In genomic region chr12:29762637-29763300, GRCh38 we compare ENCODE assay signal across 17 cellular contexts. TPM values are rescaled to one million over a fixed set of nuclear protein-coding genes. Genes with fewer than 3 reads are reported as not detected.
A peak's percentile ranks its signal among the peaks of the same experiment; 100 is the strongest.
DNase-seq lines count a peak whose midpoint lies in the region; ATAC-seq and TF ChIP-seq lines count a peak whose summit lies in the region.
"Had no signal": no experiment of that assay in that cellular context is flagged by ENCODE, and none has a peak within 500 bp of the region (broad histone marks: within the 10 kb centered on the region; RNA-seq: fewer than 3 reads in every experiment).

No MANE protein-coding gene starts in this region.

- intact Hi-C loops in right cardiac atrium (cut with DNase I), result no loop called here

- no peaks in the 10 kb centered on the region for H3K4me1 Mint-ChIP-seq in stimulated activated effector memory CD8-positive, alpha-beta T cell treated with anti-CD3 and anti-CD28 coated beads, Interleukin-12 subunit alpha, Interleukin-12 subunit beta, amount 100 ng/mL, for 72 hours

- H3K27ac ChIP-seq in right cardiac atrium (ENCODE audit: low read length) (peak overlapping the region; percentile 68), hepatocyte (no peak overlapping the region)
- H3K27ac ChIP-seq: esophagus squamous epithelium, uterus, VCaP had no signal

- H3K4me3 Mint-ChIP-seq in stimulated activated effector memory CD8-positive, alpha-beta T cell treated with anti-CD3 and anti-CD28 coated beads, Interleukin-12 subunit alpha, Interleukin-12 subunit beta, amount 100 ng/mL, for 72 hours, result no peak overlapping the region
- H3K4me3 Mint-ChIP-seq: brain, neural crest cell had no signal

- H3K27me3 ChIP-seq in MG63 (no peaks in the 10 kb centered on the region), right cardiac atrium (ENCODE audit: control insufficient read depth, insufficient read depth) (no peaks in the 10 kb centered on the region), hepatocyte (no peaks in the 10 kb centered on the region)
- H3K27me3 ChIP-seq: esophagus squamous epithelium, uterus had no signal

- H3K4me1 ChIP-seq in right cardiac atrium (ENCODE audit: control insufficient read depth, insufficient read depth, low read length) (peaks cover 11% of the 10 kb centered on the region), hepatocyte (ENCODE audit: insufficient read depth) (no peaks in the 10 kb centered on the region)
- H3K4me1 ChIP-seq: uterus had no signal

- no peaks in the 10 kb centered on the region for H3K36me3 Mint-ChIP-seq in stimulated activated effector memory CD8-positive, alpha-beta T cell treated with anti-CD3 and anti-CD28 coated beads, Interleukin-12 subunit alpha, Interleukin-12 subunit beta, amount 100 ng/mL, for 72 hours

- H3K4me2 ChIP-seq in hepatocyte, result no peak overlapping the region

- no peaks in the 10 kb centered on the region for H3K36me3 ChIP-seq in MG63
- no peaks in the 10 kb centered on the region for H3K36me3 ChIP-seq in hepatocyte (replicated peaks; ENCODE audit: insufficient read depth, low read depth)
- H3K36me3 ChIP-seq: esophagus squamous epithelium, uterus had no signal

- no peaks in the 10 kb centered on the region for H4K20me1 ChIP-seq in hepatocyte (ENCODE audit: insufficient read depth, poor library complexity, severe bottlenecking)

- no peak for TF ChIP-seq CTCF in hepatocyte (IDR thresholded peaks at IDR 0.05; ENCODE audit: poor library complexity)

- no peaks in the 10 kb centered on the region for H3K79me2 ChIP-seq in hepatocyte

- peak; percentile 77 for DNase-seq in MG63
- DNase-seq in anterior cingulate cortex (lab: John Stamatoyannopoulos, UW), result peak in 40 of 58 donors; percentile 2 to 85 (median 33)
- DNase-seq in right cardiac atrium, result peak; percentile 51 to 83 (median 77)
- DNase-seq in stimulated activated effector memory CD8-positive, alpha-beta T cell treated with anti-CD3 and anti-CD28 coated beads, Interleukin-12 subunit alpha, Interleukin-12 subunit beta, amount 100 ng/mL, for 72 hours (ENCODE audit: low spot score in 2 of 2), result no peak
- no peak for DNase-seq in hepatocyte (ENCODE audit: low spot score)
- DNase-seq in activated CD4-positive, alpha-beta T cell treated with anti-CD3 and anti-CD28 coated beads, Interleukin-2, amount 50 U/mL, for 48 hours, result no peak
- DNase-seq: DMS79; esophagus squamous epithelium; H7; NCI-H226; stimulated activated CD4-positive, alpha-beta T cell treated with anti-CD3 and anti-CD28 coated beads, Interleukin-4, amount 100 ng/mL, for 1 hour; uterus had no signal

- H2AFZ ChIP-seq in hepatocyte, result no peak overlapping the region

- H3K9me2 ChIP-seq in hepatocyte (replicated peaks; ENCODE audit: insufficient read depth), result no peaks in the 10 kb centered on the region

- H3K4me3 ChIP-seq in MG63 (no peak overlapping the region), right cardiac atrium (ENCODE audit: low read length) (no peak overlapping the region), hepatocyte (no peak overlapping the region)
- H3K4me3 ChIP-seq: esophagus squamous epithelium, lung, uterus had no signal

- H3K9me3 Mint-ChIP-seq in stimulated activated effector memory CD8-positive, alpha-beta T cell treated with anti-CD3 and anti-CD28 coated beads, Interleukin-12 subunit alpha, Interleukin-12 subunit beta, amount 100 ng/mL, for 72 hours, result no peaks in the 10 kb centered on the region
- H3K9me3 Mint-ChIP-seq: neural crest cell had no signal

- H3K27ac Mint-ChIP-seq in stimulated activated effector memory CD8-positive, alpha-beta T cell treated with anti-CD3 and anti-CD28 coated beads, Interleukin-12 subunit alpha, Interleukin-12 subunit beta, amount 100 ng/mL, for 72 hours, result no peak overlapping the region
- H3K27ac Mint-ChIP-seq: brain had no signal

- ATAC-seq in right cardiac atrium (peak; percentile 93 to 95), GM18907 (IDR thresholded peaks at IDR 0.05; ENCODE audit: unreplicated experiment) (no peak)
- peak; percentile 26 for ATAC-seq in stimulated activated effector memory CD8-positive, alpha-beta T cell treated with anti-CD3 and anti-CD28 coated beads, Interleukin-12 subunit alpha, Interleukin-12 subunit beta, amount 100 ng/mL, for 72 hours

- no peaks in the 10 kb centered on the region for H3K9me3 ChIP-seq in MG63
- no peaks in the 10 kb centered on the region for H3K9me3 ChIP-seq in right cardiac atrium (ENCODE audit: control insufficient read depth, low read length)
- no peaks in the 10 kb centered on the region for H3K9me3 ChIP-seq in hepatocyte (ENCODE audit: low read depth)
- H3K9me3 ChIP-seq: esophagus squamous epithelium, uterus had no signal

- 50% methylated on average over 7 of the region's 7 CpGs for WGBS in right cardiac atrium
- WGBS in hepatocyte (ENCODE audit: low lambda C conversion rate, missing lambda C conversion rate), result 86% methylated on average over 7 of the region's 7 CpGs

RNA-seq across cellular contexts. Expression of gene TMTC1, which starts 21.0 kb away (rescaled TPM):
- 9.5 and 10.2 TPM in 2 replicates for total RNA-seq in MG63 (2014; rRNA removed; shearing (Covaris generic); ENCODE audit: low replicate concordance)
- total RNA-seq in right cardiac atrium, result 10 to 100 TPM; 44.4 to 57.8 (median 53.5) TPM
- polyA plus RNA-seq in right cardiac atrium, result 17.9 TPM
- 13.1 and 14.0 TPM in 2 replicates for total RNA-seq in hepatocyte
- 2.8 and 6.8 TPM in 2 replicates for polyA plus RNA-seq in hepatocyte

Comparison
In these comparisons a context has a peak if more than half of its experiments do, and no peak if none do; other contexts are left out.
1. DNase-seq: peak in MG63 (single experiment), anterior cingulate cortex (40 of 58) and right cardiac atrium (3 of 3); none in stimulated activated effector memory CD8-positive, alpha-beta T cell treated with anti-CD3 and anti-CD28 coated beads, Interleukin-12 subunit alpha, Interleukin-12 subunit beta, amount 100 ng/mL, for 72 hours (0 of 2), hepatocyte (single experiment) and activated CD4-positive, alpha-beta T cell treated with anti-CD3 and anti-CD28 coated beads, Interleukin-2, amount 50 U/mL, for 48 hours (0 of 2).